ENCODE assay signal across 29 cellular contexts in the genomic region with DNA sequence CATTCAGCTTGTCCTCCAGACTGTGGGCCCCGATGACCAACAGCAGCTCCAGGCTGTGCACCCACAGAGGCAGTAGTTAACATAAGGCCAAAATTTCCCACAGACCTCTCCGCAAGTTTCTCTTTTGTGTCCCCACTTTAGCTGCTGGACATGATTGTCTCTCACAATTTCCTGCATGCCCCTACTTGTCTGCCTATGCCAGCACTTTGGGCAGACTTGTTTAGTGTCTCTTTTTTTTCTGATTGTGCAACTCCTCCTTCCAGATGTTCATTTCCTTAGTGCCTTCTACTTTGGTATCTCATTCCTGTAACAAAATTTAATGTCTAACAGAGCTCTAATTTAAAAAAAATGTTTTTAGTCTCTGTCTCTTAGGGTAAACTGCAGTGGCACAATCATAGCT. TPM values are rescaled to one million over a fixed set of nuclear protein-coding genes. Genes with fewer than 3 reads are reported as not detected.
"Had no signal": no experiment of that assay in that cellular context is flagged by ENCODE, and none has a peak within 500 bp of the region (broad histone marks: within the 10 kb centered on the region; RNA-seq: fewer than 3 reads in every experiment).

No MANE protein-coding gene starts in this region.

- H3K36me3 ChIP-seq: ascending aorta, cardiac muscle cell, MG63, Peyer's patch, SJCRH30 had no signal

- H3K9ac ChIP-seq: KMS-11 had no signal

- H3K4me1 ChIP-seq: ascending aorta, body of pancreas, Peyer's patch, SJCRH30 had no signal

- H3K4me2 ChIP-seq: KMS-11 had no signal

- ATAC-seq: activated naive CD4-positive, alpha-beta T cell treated with anti-CD3 and anti-CD28 coated beads, Interleukin-2, amount 50 U/mL, for 72 hours; activated naive CD8-positive, alpha-beta T cell treated with anti-CD3 and anti-CD28 coated beads, Interleukin-2, amount 50 U/mL, for 24 hours; activated T-cell treated with anti-CD3 and anti-CD28 coated beads, Interleukin-2, amount 50 U/mL, for 4 hours; body of pancreas; SK-N-SH treated with all-trans-retinoic acid at 6 μM for 48 hours; T-helper 17 cell had no signal

- H3K4me3 ChIP-seq: ascending aorta, body of pancreas, cardiac muscle cell, MG63, Peyer's patch, SJCRH30 had no signal

- H3K9me3 ChIP-seq: ascending aorta, body of pancreas, MG63, Peyer's patch, SJCRH30 had no signal

- H3K27me3 ChIP-seq: ascending aorta, body of pancreas, cardiac muscle cell, Peyer's patch, SJCRH30 had no signal

- H3K27ac ChIP-seq: ascending aorta, body of pancreas, cardiac muscle cell, KMS-11, Peyer's patch, SJCRH30 had no signal

- DNase-seq: activated B cell treated with CpG ODN at 0.5 μM for 24 hours; activated CD4-positive, alpha-beta memory T cell treated with anti-CD3 and anti-CD28 coated beads for 36 hours; activated CD4-positive, alpha-beta T cell treated with anti-CD3 and anti-CD28 coated beads, Interleukin-2, amount 10 ng/mL, durations not matched to agents 7 days and 5 days; activated CD8-positive, alpha-beta memory T cell treated with anti-CD3 and anti-CD28 coated beads for 24 hours; activated effector memory CD4-positive, alpha-beta T cell treated with anti-CD3 and anti-CD28 coated beads, Interleukin-2, amount 50 U/mL, for 16 hours; activated naive CD4-positive, alpha-beta T cell treated with Interleukin-2 at 50 U/mL for 16 hours; activated naive CD8-positive, alpha-beta T cell treated with anti-CD3 and anti-CD28 coated beads, Interleukin-2, amount 50 U/mL, for 24 hours; activated T-cell treated with anti-CD3 and anti-CD28 coated beads, Interleukin-2, amount 50 U/mL, for 4 hours; amniotic stem cell; body of pancreas; MG63; NCI-H1105 treated with DMSO at 0.1 percent for 48 hours; NCI-H1436 treated with DMSO at 0.1 percent for 48 hours; NCI-H187; NCI-H2081; NCI-H2171; NCI-H2227 treated with DMSO at 0.1 percent for 48 hours; NCI-H526 treated with DMSO at 0.1 percent for 48 hours; NK-92 treated with Interleukin-12 subunit alpha and Interleukin-12 subunit beta, amount 100 ng/mL, for 24 hours; OCI-M1; Peyer's patch; SJCRH30; T-helper 17 cell; T-helper 9 cell had no signal

RNA-seq across cellular contexts. Expression of gene SCN3B, which starts 23.8 kb away (rescaled TPM):
- total RNA-seq: activated B cell treated with CpG ODN at 0.5 μM for 24 hours; activated CD4-positive, alpha-beta memory T cell treated with anti-CD3 and anti-CD28 coated beads for 36 hours; activated CD4-positive, alpha-beta T cell treated with anti-CD3 and anti-CD28 coated beads, Interleukin-2, amount 10 ng/mL, durations not matched to agents 7 days and 5 days; activated T-cell treated with anti-CD3 and anti-CD28 coated beads, Interleukin-2, amount 50 U/mL, for 4 hours; T-helper 17 cell had no signal
